ENCODE assay signal across 14 cellular contexts in genomic region chr15:93289951-93290350, GRCh38.
"Had no signal": no experiment of that assay in that cellular context is flagged by ENCODE, and none has a peak within 500 bp of the region (broad histone marks: within the 10 kb centered on the region; RNA-seq: fewer than 3 reads in every experiment).

No MANE protein-coding gene starts in this region.

- H3K36me3 ChIP-seq: esophagus squamous epithelium, stomach, upper lobe of left lung had no signal

- H3K9me3 ChIP-seq: esophagus squamous epithelium, mucosa of descending colon, stomach, upper lobe of left lung had no signal

- DNase-seq: activated CD4-positive, alpha-beta T cell treated with anti-CD3 and anti-CD28 coated beads, Interleukin-2, amount 10 ng/mL, durations not matched to agents 7 days and 5 days; activated CD8-positive, alpha-beta T cell treated with anti-CD3 and anti-CD28 coated beads, Interleukin-2, amount 10 ng/mL, durations not matched to agents 7 days and 5 days; effector CD8-positive, alpha-beta T cell; esophagus squamous epithelium; mesenchymal stem cell; mucosa of descending colon; naive B cell; stimulated activated CD4-positive, alpha-beta T cell treated with anti-CD3 and anti-CD28 coated beads, Interleukin-4, amount 100 ng/mL, for 24 hours; stomach; upper lobe of left lung had no signal

- H3K4me2 ChIP-seq: hepatocyte had no signal

- H3K4me1 ChIP-seq: esophagus squamous epithelium, stomach, upper lobe of left lung had no signal

- H3K27ac ChIP-seq: esophagus squamous epithelium, hepatocyte, stomach, upper lobe of left lung had no signal

- H3K27me3 ChIP-seq: esophagus squamous epithelium, hepatocyte, stomach, upper lobe of left lung had no signal

- ATAC-seq: activated CD4-positive, CD25-positive, alpha-beta regulatory T cell treated with anti-CD3 and anti-CD28 coated beads, Interleukin-2, amount 50 U/mL, for 24 hours; activated CD8-positive, alpha-beta T cell treated with anti-CD3 and anti-CD28 coated beads, Interleukin-2, amount 10 ng/mL, durations not matched to agents 7 days and 5 days; mucosa of descending colon; sciatic nerve; stimulated activated effector memory CD8-positive, alpha-beta T cell treated with anti-CD3 and anti-CD28 coated beads, Interleukin-12 subunit alpha, Interleukin-12 subunit beta, amount 100 ng/mL, for 72 hours had no signal

- H3K4me3 ChIP-seq: esophagus squamous epithelium, hepatocyte, mucosa of descending colon, stomach, upper lobe of left lung had no signal
